In genomic region chr1:46301406-46302090, GRCh38 we compare ENCODE assay signal across 7 cellular contexts. TPM values are rescaled to one million over a fixed set of nuclear protein-coding genes. Genes with fewer than 3 reads are reported as not detected.
DNase-seq lines count a peak whose midpoint lies in the region; ATAC-seq and TF ChIP-seq lines count a peak whose summit lies in the region.

No MANE protein-coding gene starts in this region.

- H3K27ac ChIP-seq in heart right ventricle = peak overlapping the region; percentile 95 to 99 (median 98)

- peak overlapping the region; percentile 98 to 99 for H3K27ac Mint-ChIP-seq in activated naive CD4-positive, alpha-beta T cell treated with anti-CD3 and anti-CD28 coated beads, Interleukin-2, amount 50 U/mL, for 72 hours

- H3K9me3 ChIP-seq in heart right ventricle = no peaks in the 10 kb centered on the region

- intact Hi-C loops in heart right ventricle (cut with DNase I) = loop anchor here in 7 of 10 donors (2.0 to 5.0 kb wide), 4 partner anchors 39 to 55 kb away; partner anchors contain the start of genes NSUN4 (in 7 of the 7) and RAD54L (in 3 of the 7)
- intact Hi-C loops in posterior cingulate gyrus (cut with DNase I) = loop anchor here (2.0 kb wide), 2 partner anchors 39 to 55 kb away; partner anchors contain the start of genes NSUN4 and RAD54L

- H3K36me3 Mint-ChIP-seq in activated naive CD4-positive, alpha-beta T cell treated with anti-CD3 and anti-CD28 coated beads, Interleukin-2, amount 50 U/mL, for 72 hours = peaks cover 30 to 46% of the 10 kb centered on the region in 2 donors

- DNase-seq in LHCN-M2 (ENCODE audit: low read depth) = peak; percentile 40
- DNase-seq in activated naive CD4-positive, alpha-beta T cell treated with anti-CD3 and anti-CD28 coated beads, Interleukin-2, amount 50 U/mL, for 72 hours (ENCODE audit: low spot score in 2 of 2) = peak in 1 of 2 donors; percentile 52
- peak; percentile 38 to 60 for DNase-seq in heart right ventricle
- peak in 9 of 10 donors; percentile 11 to 89 (median 24) for DNase-seq in posterior cingulate gyrus
- no peak for DNase-seq in GM19238 (ENCODE audit: insufficient read length, low spot score)

- WGBS in heart right ventricle, 2 donors = 2 to 4% methylated on average over 35 of the region's 35 CpGs

- H3K4me3 ChIP-seq in heart right ventricle = peak overlapping the region; percentile 76 to 98 (median 90)

- no peaks in the 10 kb centered on the region for H3K9me3 Mint-ChIP-seq in activated naive CD4-positive, alpha-beta T cell treated with anti-CD3 and anti-CD28 coated beads, Interleukin-2, amount 50 U/mL, for 72 hours

- H3K27me3 ChIP-seq in heart right ventricle = no peaks in the 10 kb centered on the region

- H3K4me1 ChIP-seq in heart right ventricle = peaks cover 7 to 63% (median 52%) of the 10 kb centered on the region in 9 donors

- no peak for TF ChIP-seq CTCF in heart right ventricle (IDR thresholded peaks at IDR 0.05)

- H3K36me3 ChIP-seq in heart right ventricle = peaks cover 0 to 20% (median 15%) of the 10 kb centered on the region in 9 donors

- ATAC-seq in GM18868 (IDR thresholded peaks at IDR 0.05; ENCODE audit: unreplicated experiment) (peak; percentile 4), heart right ventricle (peak; percentile 2 to 41 (median 6)), GM19023 (IDR thresholded peaks at IDR 0.05; ENCODE audit: unreplicated experiment) (no peak)
- peak; percentile 8 to 20 for ATAC-seq in activated naive CD4-positive, alpha-beta T cell treated with anti-CD3 and anti-CD28 coated beads, Interleukin-2, amount 50 U/mL, for 72 hours

RNA-seq across cellular contexts. Expression of gene LRRC41, which starts 1.9 kb away (rescaled TPM):
- 106 and 107 TPM in 2 replicates for total RNA-seq in LHCN-M2 (2014; rRNA removed)
- 59.3 TPM for polyA plus RNA-seq in LHCN-M2 (2012)
- 10 to 100 TPM; 29.2 to 38.2 TPM for total RNA-seq in activated naive CD4-positive, alpha-beta T cell treated with anti-CD3 and anti-CD28 coated beads, Interleukin-2, amount 50 U/mL, for 72 hours
- 10 to 100 TPM; 36.7 to 52.5 (median 43.6) TPM for total RNA-seq in heart right ventricle
- 10 to 100 TPM; 15.4 to 23.1 TPM for polyA plus RNA-seq in heart right ventricle

RNA-seq across cellular contexts. Expression of gene UQCRH, which starts 1.9 kb away (rescaled TPM):
- total RNA-seq in LHCN-M2 (2014; rRNA removed) = 428 and 432 TPM in 2 replicates
- polyA plus RNA-seq in LHCN-M2 (2012) = 647 TPM
- total RNA-seq in activated naive CD4-positive, alpha-beta T cell treated with anti-CD3 and anti-CD28 coated beads, Interleukin-2, amount 50 U/mL, for 72 hours = 100 to 1,000 TPM; 341 to 376 TPM
- 1,000 to 10,000 TPM in 5 of 10 donors, 100 to 1,000 TPM in 5; 759 to 1,195 (median 1,005) TPM for total RNA-seq in heart right ventricle
- polyA plus RNA-seq in heart right ventricle = 1,000 to 10,000 TPM in 1 of 2 donors, 100 to 1,000 TPM in 1; 819 to 1,588 TPM

RNA-seq across cellular contexts. Expression of gene NSUN4, which starts 39.1 kb away (rescaled TPM):
- total RNA-seq in LHCN-M2 (2014; rRNA removed) (13.0 and 14.3 TPM in 2 replicates), heart right ventricle (10 to 100 TPM; 12.5 to 18.7 (median 16.5) TPM)
- polyA plus RNA-seq in LHCN-M2 (2012) = 10.4 TPM
- 10 to 100 TPM; 28.2 to 30.2 TPM for total RNA-seq in activated naive CD4-positive, alpha-beta T cell treated with anti-CD3 and anti-CD28 coated beads, Interleukin-2, amount 50 U/mL, for 72 hours
- polyA plus RNA-seq in heart right ventricle = 1 to 10 TPM; 9.6 to 9.9 TPM

RNA-seq across cellular contexts. Expression of gene RAD54L, which starts 54.0 kb away (rescaled TPM):
- total RNA-seq in LHCN-M2 (2014; rRNA removed) (14.7 and 16.6 TPM in 2 replicates), heart right ventricle (1 to 10 TPM in 3 of 10 donors, under 1 TPM in 6, not detected in 1; 0.42 to 2.8 (median 0.68) TPM)
- polyA plus RNA-seq in LHCN-M2 (2012) = 6.9 TPM
- total RNA-seq in activated naive CD4-positive, alpha-beta T cell treated with anti-CD3 and anti-CD28 coated beads, Interleukin-2, amount 50 U/mL, for 72 hours = 100 to 1,000 TPM in 1 of 2 donors, 10 to 100 TPM in 1; 61.7 to 118 TPM
- 1 to 10 TPM in 1 of 2 donors, under 1 TPM in 1; 0.35 to 1.0 TPM for polyA plus RNA-seq in heart right ventricle
